In the genomic region with DNA sequence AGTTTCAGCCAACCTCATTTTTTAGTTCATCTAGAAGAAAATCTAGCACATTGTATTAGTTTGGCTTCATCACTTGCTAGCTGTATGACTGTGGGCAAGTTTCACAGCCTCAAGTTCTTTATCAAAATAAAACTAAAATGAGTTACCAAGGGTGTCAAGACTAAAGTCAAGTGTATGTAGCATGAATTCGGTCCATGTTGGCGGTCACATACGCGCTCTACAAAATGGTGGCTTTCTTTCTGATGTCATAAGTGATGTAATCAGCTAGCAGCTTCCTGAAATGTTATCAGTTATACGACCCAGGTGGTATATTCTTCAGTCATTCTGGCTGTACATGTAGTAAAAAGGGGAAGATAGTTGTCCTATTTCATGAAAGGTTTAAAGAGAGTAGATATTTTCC, we compare ENCODE assay signal across 1 cellular context.
A peak's percentile ranks its signal among the peaks of the same experiment; 100 is the strongest.
TF ChIP-seq lines count a peak whose summit lies in the region.

No MANE protein-coding gene starts in this region.

TF ChIP-seq in HepG2, 621 proteins besides CTCF, POLR2A, EP300 and RAD21:
- TF ChIP-seq, protein P1, sequence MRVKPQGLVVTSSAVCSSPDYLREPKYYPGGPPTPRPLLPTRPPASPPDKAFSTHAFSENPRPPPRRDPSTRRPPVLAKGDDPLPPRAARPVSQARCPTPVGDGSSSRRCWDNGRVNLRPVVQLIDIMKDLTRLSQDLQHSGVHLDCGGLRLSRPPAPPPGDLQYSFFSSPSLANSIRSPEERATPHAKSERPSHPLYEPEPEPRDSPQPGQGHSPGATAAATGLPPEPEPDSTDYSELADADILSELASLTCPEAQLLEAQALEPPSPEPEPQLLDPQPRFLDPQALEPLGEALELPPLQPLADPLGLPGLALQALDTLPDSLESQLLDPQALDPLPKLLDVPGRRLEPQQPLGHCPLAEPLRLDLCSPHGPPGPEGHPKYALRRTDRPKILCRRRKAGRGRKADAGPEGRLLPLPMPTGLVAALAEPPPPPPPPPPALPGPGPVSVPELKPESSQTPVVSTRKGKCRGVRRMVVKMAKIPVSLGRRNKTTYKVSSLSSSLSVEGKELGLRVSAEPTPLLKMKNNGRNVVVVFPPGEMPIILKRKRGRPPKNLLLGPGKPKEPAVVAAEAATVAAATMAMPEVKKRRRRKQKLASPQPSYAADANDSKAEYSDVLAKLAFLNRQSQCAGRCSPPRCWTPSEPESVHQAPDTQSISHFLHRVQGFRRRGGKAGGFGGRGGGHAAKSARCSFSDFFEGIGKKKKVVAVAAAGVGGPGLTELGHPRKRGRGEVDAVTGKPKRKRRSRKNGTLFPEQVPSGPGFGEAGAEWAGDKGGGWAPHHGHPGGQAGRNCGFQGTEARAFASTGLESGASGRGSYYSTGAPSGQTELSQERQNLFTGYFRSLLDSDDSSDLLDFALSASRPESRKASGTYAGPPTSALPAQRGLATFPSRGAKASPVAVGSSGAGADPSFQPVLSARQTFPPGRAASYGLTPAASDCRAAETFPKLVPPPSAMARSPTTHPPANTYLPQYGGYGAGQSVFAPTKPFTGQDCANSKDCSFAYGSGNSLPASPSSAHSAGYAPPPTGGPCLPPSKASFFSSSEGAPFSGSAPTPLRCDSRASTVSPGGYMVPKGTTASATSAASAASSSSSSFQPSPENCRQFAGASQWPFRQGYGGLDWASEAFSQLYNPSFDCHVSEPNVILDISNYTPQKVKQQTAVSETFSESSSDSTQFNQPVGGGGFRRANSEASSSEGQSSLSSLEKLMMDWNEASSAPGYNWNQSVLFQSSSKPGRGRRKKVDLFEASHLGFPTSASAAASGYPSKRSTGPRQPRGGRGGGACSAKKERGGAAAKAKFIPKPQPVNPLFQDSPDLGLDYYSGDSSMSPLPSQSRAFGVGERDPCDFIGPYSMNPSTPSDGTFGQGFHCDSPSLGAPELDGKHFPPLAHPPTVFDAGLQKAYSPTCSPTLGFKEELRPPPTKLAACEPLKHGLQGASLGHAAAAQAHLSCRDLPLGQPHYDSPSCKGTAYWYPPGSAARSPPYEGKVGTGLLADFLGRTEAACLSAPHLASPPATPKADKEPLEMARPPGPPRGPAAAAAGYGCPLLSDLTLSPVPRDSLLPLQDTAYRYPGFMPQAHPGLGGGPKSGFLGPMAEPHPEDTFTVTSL (CRISPR knock-in tag; IDR thresholded peaks at IDR 0.05; ENCODE audit: borderline replicate concordance): no peak
- TF ChIP-seq, protein P2, sequence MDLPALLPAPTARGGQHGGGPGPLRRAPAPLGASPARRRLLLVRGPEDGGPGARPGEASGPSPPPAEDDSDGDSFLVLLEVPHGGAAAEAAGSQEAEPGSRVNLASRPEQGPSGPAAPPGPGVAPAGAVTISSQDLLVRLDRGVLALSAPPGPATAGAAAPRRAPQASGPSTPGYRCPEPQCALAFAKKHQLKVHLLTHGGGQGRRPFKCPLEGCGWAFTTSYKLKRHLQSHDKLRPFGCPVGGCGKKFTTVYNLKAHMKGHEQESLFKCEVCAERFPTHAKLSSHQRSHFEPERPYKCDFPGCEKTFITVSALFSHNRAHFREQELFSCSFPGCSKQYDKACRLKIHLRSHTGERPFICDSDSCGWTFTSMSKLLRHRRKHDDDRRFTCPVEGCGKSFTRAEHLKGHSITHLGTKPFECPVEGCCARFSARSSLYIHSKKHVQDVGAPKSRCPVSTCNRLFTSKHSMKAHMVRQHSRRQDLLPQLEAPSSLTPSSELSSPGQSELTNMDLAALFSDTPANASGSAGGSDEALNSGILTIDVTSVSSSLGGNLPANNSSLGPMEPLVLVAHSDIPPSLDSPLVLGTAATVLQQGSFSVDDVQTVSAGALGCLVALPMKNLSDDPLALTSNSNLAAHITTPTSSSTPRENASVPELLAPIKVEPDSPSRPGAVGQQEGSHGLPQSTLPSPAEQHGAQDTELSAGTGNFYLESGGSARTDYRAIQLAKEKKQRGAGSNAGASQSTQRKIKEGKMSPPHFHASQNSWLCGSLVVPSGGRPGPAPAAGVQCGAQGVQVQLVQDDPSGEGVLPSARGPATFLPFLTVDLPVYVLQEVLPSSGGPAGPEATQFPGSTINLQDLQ (CRISPR knock-in tag; IDR thresholded peaks at IDR 0.05): no peak
- TF ChIP-seq ZNF292 (CRISPR knock-in tag; IDR thresholded peaks at IDR 0.05; ENCODE audit: borderline replicate concordance, low read depth): no peak
- peak; percentile 2; the same call in 1 of the 2 replicates for TF ChIP-seq ATF7 (IDR thresholded peaks at IDR 0.05)
- TF ChIP-seq ATF7 (CRISPR knock-in tag; IDR thresholded peaks at IDR 0.05): no peak
- TF ChIP-seq HOXA5 (CRISPR knock-in tag; IDR thresholded peaks at IDR 0.05): no peak
- TF ChIP-seq, protein P3, sequence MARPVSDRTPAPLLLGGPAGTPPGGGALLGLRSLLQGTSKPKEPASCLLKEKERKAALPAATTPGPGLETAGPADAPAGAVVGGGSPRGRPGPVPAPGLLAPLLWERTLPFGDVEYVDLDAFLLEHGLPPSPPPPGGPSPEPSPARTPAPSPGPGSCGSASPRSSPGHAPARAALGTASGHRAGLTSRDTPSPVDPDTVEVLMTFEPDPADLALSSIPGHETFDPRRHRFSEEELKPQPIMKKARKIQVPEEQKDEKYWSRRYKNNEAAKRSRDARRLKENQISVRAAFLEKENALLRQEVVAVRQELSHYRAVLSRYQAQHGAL (CRISPR knock-in tag; IDR thresholded peaks at IDR 0.05; ENCODE audit: not compliant biosample characterization): no peak
- no peak for TF ChIP-seq CREM (IDR thresholded peaks at IDR 0.05)
- TF ChIP-seq CREM (CRISPR knock-in tag; IDR thresholded peaks at IDR 0.05): no peak
